1 cellular context compared by ENCODE assay signal in genomic region chrX:48918303-48918643, GRCh38.
TF ChIP-seq lines count a peak whose summit lies in the region.

No MANE protein-coding gene starts in this region.

TF ChIP-seq in GM12878, 131 proteins besides CTCF, POLR2A, EP300 and RAD21:
- TF ChIP-seq NFIC (IDR thresholded peaks at IDR 0.05; ENCODE audit: low read depth, low read length) (no peak), CHD2 (IDR thresholded peaks at IDR 0.05; ENCODE audit: borderline replicate concordance, low read depth, low read length) (no peak), DPF2 (IDR thresholded peaks at IDR 0.05) (no peak), ASH2L (IDR thresholded peaks at IDR 0.05; ENCODE audit: borderline replicate concordance, low read depth) (no peak), BRCA1 (IDR thresholded peaks at IDR 0.05; ENCODE audit: low read depth, low read length) (no peak), TARDBP (IDR thresholded peaks at IDR 0.05; ENCODE audit: borderline replicate concordance) (no peak), MYB (IDR thresholded peaks at IDR 0.05; ENCODE audit: borderline replicate concordance, low read depth, low read length) (no peak), SIN3A (IDR thresholded peaks at IDR 0.05; ENCODE audit: low read depth, low read length) (no peak), ZSCAN29 (IDR thresholded peaks at IDR 0.05) (no peak), KLF5 (IDR thresholded peaks at IDR 0.05; ENCODE audit: partially characterized antibody) (no peak), NR2C2 (IDR thresholded peaks at IDR 0.05; ENCODE audit: borderline replicate concordance, control insufficient read depth, insufficient read length, low read depth) (no peak), RB1 (IDR thresholded peaks at IDR 0.05; ENCODE audit: borderline replicate concordance) (no peak)
